ENCODE assay signal across 8 cellular contexts in genomic region chr9:136363106-136363605, GRCh38. TPM values are rescaled to one million over a fixed set of nuclear protein-coding genes. Genes with fewer than 3 reads are reported as not detected.
DNase-seq lines count a peak whose midpoint lies in the region; ATAC-seq and TF ChIP-seq lines count a peak whose summit lies in the region.

No MANE protein-coding gene starts in this region.

- H3K9ac ChIP-seq in BLaER1 treated with 17β-estradiol and CSF1 and Interleukin-3, amounts not matched to agents 10 nM and 100 nM, result peak overlapping the region; percentile 87 to 98 (median 96)
- H3K9ac ChIP-seq in liver (ENCODE audit: low read depth in 1 of 2, low read length in 2 of 2), result no peak overlapping the region

- no peak for TF ChIP-seq RAD21 in liver (IDR thresholded peaks at IDR 0.05)

- peaks cover 10 to 92% (median 66%) of the 10 kb centered on the region in 11 experiments; a peak in 21 of 22 replicates for H4K20me1 ChIP-seq in BLaER1 treated with 17β-estradiol and CSF1 and Interleukin-3, amounts not matched to agents 10 nM and 100 nM

- peak overlapping the region; percentile 66 to 90 (median 86) for H3K4me2 ChIP-seq in BLaER1 treated with 17β-estradiol and CSF1 and Interleukin-3, amounts not matched to agents 10 nM and 100 nM

- no peaks in the 10 kb centered on the region for H3K9me3 ChIP-seq in BLaER1 treated with 17β-estradiol and CSF1 and Interleukin-3, amounts not matched to agents 10 nM and 100 nM (replicated peaks in 1 of 11)
- no peaks in the 10 kb centered on the region for H3K9me3 ChIP-seq in liver (ENCODE audit: control insufficient read depth in 4 of 4, low read length in 3 of 4)

- no peak for TF ChIP-seq CTCF in liver (IDR thresholded peaks at IDR 0.05; ENCODE audit: low read depth, low read length, missing input control)

- H3K4me3 ChIP-seq in BLaER1 treated with 17β-estradiol and CSF1 and Interleukin-3, amounts not matched to agents 10 nM and 100 nM, result peak overlapping the region; percentile 85 to 99 (median 94)
- peak overlapping the region; percentile 65 to 95 (median 77) for H3K4me3 ChIP-seq in liver (ENCODE audit: low read depth in 1 of 3, low read length in 3 of 3)

- under 1% methylated on average over 43 of the region's 43 CpGs for WGBS in liver

- H3K36me3 ChIP-seq in BLaER1 treated with 17β-estradiol and CSF1 and Interleukin-3, amounts not matched to agents 10 nM and 100 nM, result peaks cover 4 to 70% (median 28%) of the 10 kb centered on the region in 11 experiments; a peak in 21 of 22 replicates
- H3K36me3 ChIP-seq in liver (ENCODE audit: control insufficient read depth in 4 of 4, insufficient read depth in 3 of 4, low read depth in 1 of 4, low read length in 3 of 4), result peaks cover 0 to 1% (median 0%) of the 10 kb centered on the region in 4 donors

- ATAC-seq in HG03442 (IDR thresholded peaks at IDR 0.05; ENCODE audit: unreplicated experiment), result peak; percentile 77

- H3K27ac ChIP-seq in BLaER1 treated with 17β-estradiol and CSF1 and Interleukin-3, amounts not matched to agents 10 nM and 100 nM, result peak overlapping the region; percentile 82 to 98 (median 97)
- peak overlapping the region; percentile 68 to 81 for H3K27ac ChIP-seq in liver (ENCODE audit: low read depth in 1 of 2, low read length in 2 of 2)

- H3K4me1 ChIP-seq in BLaER1 treated with 17β-estradiol and CSF1 and Interleukin-3, amounts not matched to agents 10 nM and 100 nM, result peaks cover 52 to 79% (median 63%) of the 10 kb centered on the region in 10 experiments
- H3K4me1 ChIP-seq in liver (ENCODE audit: control insufficient read depth in 4 of 4, insufficient read depth in 4 of 4, low read length in 3 of 4), result peaks cover 5 to 13% (median 6%) of the 10 kb centered on the region in 4 donors

- no peaks in the 10 kb centered on the region for H3K27me3 ChIP-seq in BLaER1 treated with 17β-estradiol and CSF1 and Interleukin-3, amounts not matched to agents 10 nM and 100 nM
- no peaks in the 10 kb centered on the region for H3K27me3 ChIP-seq in liver (ENCODE audit: control insufficient read depth in 4 of 4, insufficient read depth in 4 of 4, low read length in 3 of 4)

- DNase-seq in GM19240 (ENCODE audit: insufficient read length, low spot score) (peak; percentile 99), NCI-H510A treated with DMSO at 0.1 percent for 48 hours (lab: John Stamatoyannopoulos, UW) (peak; percentile 69), dedifferentiated amniotic fluid mesenchymal stem cell (ENCODE audit: extremely low spot score) (peak; percentile 91)
- DNase-seq in activated CD4-positive, alpha-beta T cell treated with anti-CD3 and anti-CD28 coated beads, Interleukin-2, amount 50 U/mL, for 24 hours (ENCODE audit: low read depth in 1 of 2, low spot score in 1 of 2), result peak; percentile 92 to 94
- peak; percentile 95 for DNase-seq in stimulated activated CD4-positive, alpha-beta T cell treated with anti-CD3 and anti-CD28 coated beads, Interleukin-4, amount 100 ng/mL, for 24 hours

TF ChIP-seq in liver, 16 proteins besides CTCF, POLR2A, EP300 and RAD21:
- no peak for TF ChIP-seq EGR1 (IDR thresholded peaks at IDR 0.05; ENCODE audit: low read depth in 2 of 2)
- TF ChIP-seq ZBTB33 (IDR thresholded peaks at IDR 0.05), result no peak
- peak; percentile 78 for TF ChIP-seq YY1 (IDR thresholded peaks at IDR 0.05)
- TF ChIP-seq NR2F2 (IDR thresholded peaks at IDR 0.05), result no peak
- peak; percentile 24 for TF ChIP-seq SP1 (IDR thresholded peaks at IDR 0.05)
- no peak for TF ChIP-seq TAF1 (conservative IDR thresholded peaks at IDR 0.05)
- peak in 1 of 2 donors; percentile 8 for TF ChIP-seq RXRA (IDR thresholded peaks at IDR 0.05)
- TF ChIP-seq REST (IDR thresholded peaks at IDR 0.05), result peak; percentile 22

RNA-seq across cellular contexts. Expression of gene DNLZ, which starts 0.4 kb away (rescaled TPM):
- 1 to 10 TPM; 2.0 to 2.9 TPM for total RNA-seq in liver
- polyA plus RNA-seq in liver, result 1 to 10 TPM; 6.2 to 7.1 TPM

RNA-seq across cellular contexts. Expression of gene CARD9, which starts 10.3 kb away (rescaled TPM):
- total RNA-seq in liver, result 1 to 10 TPM; 3.1 to 5.3 TPM
- 1 to 10 TPM in 1 of 2 donors, under 1 TPM in 1; 0.25 to 1.3 TPM for polyA plus RNA-seq in liver

RNA-seq across cellular contexts. Expression of gene GPSM1, which starts 35.8 kb away (rescaled TPM):
- 1 to 10 TPM; 2.1 to 2.9 TPM for total RNA-seq in liver
- polyA plus RNA-seq in liver, result 1 to 10 TPM in 1 of 2 donors, under 1 TPM in 1; 0.11 to 1.1 TPM

RNA-seq across cellular contexts. Expression of gene SNAPC4, which starts 36.8 kb away (rescaled TPM):
- total RNA-seq in liver, result 1 to 10 TPM; 2.3 to 4.2 TPM
- polyA plus RNA-seq in liver, result 1 to 10 TPM in 1 of 2 donors, under 1 TPM in 1; 0.75 to 3.9 TPM

RNA-seq across cellular contexts. Expression of gene ENTR1, which starts 47.3 kb away (rescaled TPM):
- total RNA-seq in liver, result 10 to 100 TPM; 11.0 to 25.6 TPM
- 10 to 100 TPM; 12.7 to 28.1 TPM for polyA plus RNA-seq in liver

Comparison
In these comparisons a context has a peak if more than half of its experiments do, and no peak if none do; other contexts are left out.
1. Peak in every context shown above with its lines: DNase-seq, ATAC-seq, H3K4me3 ChIP-seq and H3K27ac ChIP-seq.
2. H3K9ac ChIP-seq: peak in BLaER1 treated with 17β-estradiol and CSF1 and Interleukin-3, amounts not matched to agents 10 nM and 100 nM (11 of 11); none in liver (0 of 2).